Comparison of ENCODE assay signal across 18 cellular contexts in genomic region chr2:120236791-120237190, GRCh38. TPM values are rescaled to one million over a fixed set of nuclear protein-coding genes. Genes with fewer than 3 reads are reported as not detected.
A peak's percentile ranks its signal among the peaks of the same experiment; 100 is the strongest.
DNase-seq lines count a peak whose midpoint lies in the region; ATAC-seq and TF ChIP-seq lines count a peak whose summit lies in the region.
"Had no signal": no experiment of that assay in that cellular context is flagged by ENCODE, and none has a peak within 500 bp of the region (broad histone marks: within the 10 kb centered on the region; RNA-seq: fewer than 3 reads in every experiment).

No MANE protein-coding gene starts in this region.

- peak; percentile 47 for DNase-seq in cardiac septum (ENCODE audit: low spot score)
- no peak for DNase-seq in right atrium auricular region (ENCODE audit: low spot score)
- DNase-seq in RWPE1 (ENCODE audit: low spot score): no peak
- DNase-seq in mesenteric fat pad (ENCODE audit: low spot score): peak; percentile 26
- peak; percentile 44 to 54 for DNase-seq in suprapubic skin (ENCODE audit: low spot score in 2 of 2)
- DNase-seq in adrenal gland: no peak
- DNase-seq: AML-193, GF-D8, NCI-H1436 treated with DMSO at 0.1 percent for 48 hours, NCI-H2029, NCI-H510A treated with DMSO at 0.1 percent for 48 hours, NCI-H748 treated with DMSO at 0.1 percent for 48 hours had no signal

- no peak overlapping the region for H3K27ac ChIP-seq in right atrium auricular region
- peak overlapping the region; percentile 19 for H3K27ac ChIP-seq in RWPE1
- H3K27ac ChIP-seq in suprapubic skin: no peak overlapping the region
- H3K27ac ChIP-seq in adrenal gland: no peak overlapping the region
- H3K27ac ChIP-seq: HL-60, KMS-11, SJSA1 had no signal

- no peak for TF ChIP-seq POLR2A in suprapubic skin (IDR thresholded peaks at IDR 0.05)
- no peak for TF ChIP-seq POLR2A in adrenal gland (IDR thresholded peaks at IDR 0.05)

- H3K4me1 ChIP-seq in right atrium auricular region: peaks cover 0 to 20% of the 10 kb centered on the region in 2 donors
- H3K4me1 ChIP-seq in suprapubic skin: peaks cover 26% of the 10 kb centered on the region
- peaks cover 17 to 28% of the 10 kb centered on the region in 2 donors for H3K4me1 ChIP-seq in adrenal gland (replicated peaks in 1 of 2)

- TF ChIP-seq CTCF in right atrium auricular region (IDR thresholded peaks at IDR 0.05): no peak
- TF ChIP-seq CTCF in RWPE1 (conservative IDR thresholded peaks at IDR 0.05; ENCODE audit: low read depth): no peak
- TF ChIP-seq CTCF in suprapubic skin (IDR thresholded peaks at IDR 0.05): no peak
- no peak for TF ChIP-seq CTCF in adrenal gland (IDR thresholded peaks at IDR 0.05)

- no peaks in the 10 kb centered on the region for H3K9me3 ChIP-seq in right atrium auricular region
- H3K9me3 ChIP-seq in suprapubic skin: no peaks in the 10 kb centered on the region
- no peaks in the 10 kb centered on the region for H3K9me3 ChIP-seq in adrenal gland (replicated peaks in 1 of 3)
- H3K9me3 ChIP-seq: Peyer's patch, SJSA1 had no signal

- POLR2A ChIA-PET in RWPE1 (lab: Yijun Ruan, JAX; ENCODE audit: low non-redundant PET): no interaction called here

- H3K36me3 ChIP-seq in right atrium auricular region: no peaks in the 10 kb centered on the region
- no peaks in the 10 kb centered on the region for H3K36me3 ChIP-seq in suprapubic skin
- H3K36me3 ChIP-seq in adrenal gland (replicated peaks in 1 of 2): no peaks in the 10 kb centered on the region
- H3K36me3 ChIP-seq: Peyer's patch, SJSA1 had no signal

- WGBS in suprapubic skin: 100% methylated on average over 2 of the region's 5 CpGs
- WGBS in adrenal gland, 4 donors: 65 to 95% (median 85%) methylated on average over 3 to 5 of the region's 5 CpGs

- intact Hi-C loops in cardiac septum (cut with DNase I) (no loop called here), adrenal gland (cut with DNase I) (no loop called here)

- no peak for TF ChIP-seq EP300 in suprapubic skin (IDR thresholded peaks at IDR 0.05)

- ATAC-seq in GM19351 (IDR thresholded peaks at IDR 0.05; ENCODE audit: unreplicated experiment): no peak
- ATAC-seq in HG03045 (IDR thresholded peaks at IDR 0.05; ENCODE audit: unreplicated experiment): no peak

- CTCF ChIA-PET in RWPE1 (lab: Yijun Ruan, JAX): interaction anchor here (0.5 kb wide), 1 partner anchor 224 kb away, joined by 3 read pairs; no protein-coding TSS in a partner anchor

- H3K4me3 ChIP-seq in right atrium auricular region (no peak overlapping the region), suprapubic skin (no peak overlapping the region), adrenal gland (no peak overlapping the region)
- H3K4me3 ChIP-seq: Peyer's patch, SJSA1 had no signal

- H3K27me3 ChIP-seq in right atrium auricular region (no peaks in the 10 kb centered on the region), suprapubic skin (no peaks in the 10 kb centered on the region), adrenal gland (no peaks in the 10 kb centered on the region)
- H3K27me3 ChIP-seq: Peyer's patch, SJSA1 had no signal

RNA-seq across cellular contexts. Expression of gene TMEM185B, which starts 13.6 kb away (rescaled TPM):
- total RNA-seq in cardiac septum: 22.7 TPM
- 10 to 100 TPM; 31.8 to 33.2 TPM for total RNA-seq in right atrium auricular region
- 20.4 TPM for total RNA-seq in mesenteric fat pad
- total RNA-seq in suprapubic skin: 10 to 100 TPM; 22.8 to 40.0 (median 30.4) TPM
- 10 to 100 TPM; 16.8 to 33.0 (median 23.0) TPM for total RNA-seq in adrenal gland
- polyA plus RNA-seq in adrenal gland: 10 to 100 TPM in 1 of 3 donors, 1 to 10 TPM in 2; 2.9 to 17.6 (median 5.2) TPM

RNA-seq across cellular contexts. Expression of gene RALB, which starts 15.9 kb away (rescaled TPM):
- total RNA-seq in cardiac septum (49.9 TPM), right atrium auricular region (10 to 100 TPM; 43.7 to 48.5 TPM), mesenteric fat pad (50.8 TPM), suprapubic skin (10 to 100 TPM; 21.3 to 37.0 (median 30.5) TPM), adrenal gland (10 to 100 TPM; 33.9 to 66.8 (median 51.6) TPM)
- 10 to 100 TPM; 20.7 to 91.9 (median 34.7) TPM for polyA plus RNA-seq in adrenal gland

Comparison
In these comparisons a context has a peak if more than half of its experiments do, and no peak if none do; other contexts are left out.
1. DNase-seq: peak in cardiac septum (single experiment), mesenteric fat pad (single experiment) and suprapubic skin (2 of 2); none in right atrium auricular region (single experiment), RWPE1 (single experiment) and adrenal gland (0 of 7).